Comparison of ENCODE assay signal across 1 cellular context in genomic region chr7:74214816-74215630, GRCh38.
A peak's percentile ranks its signal among the peaks of the same experiment; 100 is the strongest.
TF ChIP-seq lines count a peak whose summit lies in the region.

No MANE protein-coding gene starts in this region.

TF ChIP-seq in GM12878, 131 proteins besides CTCF, POLR2A, EP300 and RAD21:
- TF ChIP-seq MLLT1 (IDR thresholded peaks at IDR 0.05) (peak; percentile 87), ZNF217 (IDR thresholded peaks at IDR 0.05) (0 out of 2 replicates have a peak, but pooled peaks have one; percentile 39), ZSCAN29 (IDR thresholded peaks at IDR 0.05) (no peak), JUNB (IDR thresholded peaks at IDR 0.05) (no peak), KAT2A (conservative IDR thresholded peaks at IDR 0.05; ENCODE audit: control insufficient read depth, low read depth, low read length) (no peak), MAX (IDR thresholded peaks at IDR 0.05; ENCODE audit: low read depth, low read length) (no peak), IKZF1 (conservative IDR thresholded peaks at IDR 0.05) (0 out of 2 replicates have a peak, but pooled peaks have one; percentile 11), CBFB (IDR thresholded peaks at IDR 0.05; ENCODE audit: low read depth) (0 out of 2 replicates have a peak, but pooled peaks have one; percentile 4), PKNOX1 (IDR thresholded peaks at IDR 0.05) (no peak), EZH2 (IDR thresholded peaks at IDR 0.05; ENCODE audit: borderline replicate concordance, control insufficient read depth, low read depth, low read length) (no peak), ZNF24 (IDR thresholded peaks at IDR 0.05) (no peak), EGR1 (IDR thresholded peaks at IDR 0.05; ENCODE audit: borderline replicate concordance in 1 of 2, low read depth in 2 of 2, low read length in 2 of 2) (no peak), SPI1 (IDR thresholded peaks at IDR 0.05; ENCODE audit: borderline replicate concordance, insufficient read depth, low read depth, low read length) (no peak), LARP7 (IDR thresholded peaks at IDR 0.05) (peak; percentile 38; the same call in 1 of the 2 replicates), ASH2L (IDR thresholded peaks at IDR 0.05; ENCODE audit: borderline replicate concordance, low read depth) (no peak), GATAD2B (conservative IDR thresholded peaks at IDR 0.05; ENCODE audit: low read depth) (0 out of 2 replicates have a peak, but pooled peaks have one; percentile 39), CUX1 (IDR thresholded peaks at IDR 0.05; ENCODE audit: insufficient replicate concordance, low read depth, low read length) (no peak), RFX5 (IDR thresholded peaks at IDR 0.05; ENCODE audit: low read depth, low read length) (no peak), ZBTB40 (IDR thresholded peaks at IDR 0.05; ENCODE audit: borderline replicate concordance) (peak; percentile 36; the same call in 1 of the 2 replicates), BHLHE40 (IDR thresholded peaks at IDR 0.05; ENCODE audit: borderline replicate concordance in 1 of 2, low read depth in 2 of 2, low read length in 1 of 2) (0 out of 4 replicates have a peak, but pooled peaks of 1 of the 2 experiments have one; percentile 25), ZNF687 (IDR thresholded peaks at IDR 0.05) (peak; percentile 50), ZBTB33 (IDR thresholded peaks at IDR 0.05) (no peak), SMARCA5 (IDR thresholded peaks at IDR 0.05) (peak; percentile 72; the same call in 1 of the 2 replicates), BCL11A (IDR thresholded peaks at IDR 0.05; ENCODE audit: low read depth, low read length) (no peak), POLR2AphosphoS2 (IDR thresholded peaks at IDR 0.05; ENCODE audit: low read depth, low read length) (no peak), TCF7 (IDR thresholded peaks at IDR 0.05; ENCODE audit: borderline replicate concordance) (no peak)
